In the genomic region with DNA sequence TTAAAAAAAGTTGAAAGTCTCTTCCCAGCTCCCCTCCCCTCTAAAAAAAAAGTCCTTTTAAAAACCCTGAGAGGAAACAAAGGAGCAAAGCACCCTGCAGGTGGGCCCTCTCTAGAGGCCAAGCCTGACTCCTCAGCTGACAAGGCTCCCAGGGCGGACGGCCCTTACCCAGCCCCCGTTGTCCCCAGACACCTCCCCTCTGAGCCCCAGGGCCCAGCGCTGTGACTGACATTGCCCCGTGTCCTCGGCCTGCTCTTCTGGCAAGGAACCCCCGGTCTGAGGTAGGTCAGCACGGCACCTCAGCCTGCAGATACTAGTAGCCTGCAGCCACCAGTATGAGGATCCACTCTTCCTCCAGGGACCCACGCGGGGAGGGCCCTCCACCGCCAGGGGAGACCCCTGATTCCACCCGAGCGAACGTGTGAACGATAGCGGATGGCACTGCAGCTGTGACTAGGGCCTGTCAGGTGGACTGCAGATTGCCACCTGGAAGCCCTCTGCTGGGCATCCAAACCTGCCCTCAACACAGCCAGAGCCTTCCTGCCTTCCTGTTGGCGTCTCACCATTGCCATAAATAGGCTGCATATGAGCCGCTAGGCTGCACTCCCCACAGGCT, we compare ENCODE assay signal across 13 cellular contexts. TPM values are rescaled to one million over a fixed set of nuclear protein-coding genes. Genes with fewer than 3 reads are reported as not detected.
A peak's percentile ranks its signal among the peaks of the same experiment; 100 is the strongest.
DNase-seq lines count a peak whose midpoint lies in the region; TF ChIP-seq lines count a peak whose summit lies in the region.
"Had no signal": no experiment of that assay in that cellular context is flagged by ENCODE, and none has a peak within 500 bp of the region (broad histone marks: within the 10 kb centered on the region; RNA-seq: fewer than 3 reads in every experiment).

No MANE protein-coding gene starts in this region.

- peak overlapping the region; percentile 80 for H3K18ac ChIP-seq in neuronal stem cell (ENCODE audit: low read length)

- H2BK5ac ChIP-seq in neuronal stem cell (ENCODE audit: low read length) = peak overlapping the region; percentile 43

- peak overlapping the region; percentile 80 for H2BK12ac ChIP-seq in neuronal stem cell (ENCODE audit: low read length)

- H3K9me3 ChIP-seq in HEK293 (ENCODE audit: control insufficient read depth, insufficient read depth, low read depth, low read length) = no peaks in the 10 kb centered on the region
- H3K9me3 ChIP-seq in neuronal stem cell (replicated peaks in 1 of 2; ENCODE audit: control insufficient read depth in 2 of 2, insufficient read depth in 1 of 2, low read depth in 1 of 2, low read length in 2 of 2) = no peaks in the 10 kb centered on the region

- no peak overlapping the region for H4K91ac ChIP-seq in neuronal stem cell (ENCODE audit: low read depth, low read length, poor library complexity)

- no peak overlapping the region for H2AFZ ChIP-seq in neuronal stem cell (ENCODE audit: low read length)

- H3K79me1 ChIP-seq in neuronal stem cell (ENCODE audit: low read depth, low read length) = no peaks in the 10 kb centered on the region

- H3K36me3 ChIP-seq in HEK293 (ENCODE audit: control insufficient read depth in 2 of 2, insufficient read depth in 1 of 2, low read length in 2 of 2) (no peaks in the 10 kb centered on the region), neuronal stem cell (replicated peaks in 1 of 2; ENCODE audit: control insufficient read depth in 2 of 2, insufficient read depth in 2 of 2, low read length in 2 of 2) (no peaks in the 10 kb centered on the region)

- no peak overlapping the region for H3K4me2 ChIP-seq in neuronal stem cell (ENCODE audit: insufficient read depth, low read length, poor library complexity, severe bottlenecking)

- WGBS in neuronal stem cell (ENCODE audit: extremely low coverage in 2 of 2, insufficient read length in 2 of 2, insufficient replicate concordance in 1 of 2), 2 donors = no CpG with 5 or more reads among the region's 18 CpGs

- peak overlapping the region; percentile 91 for H2AK5ac ChIP-seq in neuronal stem cell (ENCODE audit: low read depth, low read length)

- CTCF ChIA-PET in HEK293 (lab: Yijun Ruan, JAX) = interaction anchor here (1.0 kb wide), 1 partner anchor 43 kb away, joined by 3 read pairs; no protein-coding TSS in a partner anchor

- POLR2A ChIA-PET in HEK293 (lab: Yijun Ruan, JAX) = no interaction called here

- H4K8ac ChIP-seq in neuronal stem cell (ENCODE audit: low read depth, low read length) = no peak overlapping the region

- H3K4me3 Mint-ChIP-seq in endothelial cell (ENCODE audit: unreplicated experiment) = no peak overlapping the region
- H3K4me3 Mint-ChIP-seq: CD4-positive, alpha-beta T cell had no signal

- H3K4ac ChIP-seq in neuronal stem cell (ENCODE audit: low read length) = no peak overlapping the region

- DNase-seq in endothelial cell (ENCODE audit: low spot score) (no peak), neuronal stem cell (ENCODE audit: low spot score) (no peak), activated gamma-delta T cell treated with Interleukin-2 at 50 U/mL for 16 hours (no peak), NCI-H1930 (lab: John Stamatoyannopoulos, UW) (no peak)
- DNase-seq in stimulated activated CD4-positive, alpha-beta T cell treated with anti-CD3 and anti-CD28 coated beads, Interleukin-2, amount 100 ng/mL, for 24 hours = no peak
- DNase-seq: C1 segment of cervical spinal cord; Calu3; CD4-positive, alpha-beta T cell; DMS 273 treated with DMSO at 0.1 percent for 48 hours; HCEC 1CT had no signal

- H3K27ac ChIP-seq in HEK293 (ENCODE audit: extremely low read depth, low read depth, low read length) (no peak overlapping the region), neuronal stem cell (replicated peaks; ENCODE audit: low read length) (no peak overlapping the region)
- H3K27ac ChIP-seq: HL-60 had no signal

- H3K27me3 Mint-ChIP-seq in endothelial cell (ENCODE audit: unreplicated experiment) = peaks cover 8% of the 10 kb centered on the region
- H3K27me3 Mint-ChIP-seq: CD4-positive, alpha-beta T cell had no signal

- H2BK15ac ChIP-seq in neuronal stem cell (ENCODE audit: low read length) = no peak overlapping the region

- H3K4me3 ChIP-seq in HEK293 (ENCODE audit: low read depth, low read length) (no peak overlapping the region), neuronal stem cell (ENCODE audit: low read length in 2 of 2) (no peak overlapping the region)
- H3K4me3 ChIP-seq: K562 had no signal

- H3K9me3 Mint-ChIP-seq in endothelial cell (ENCODE audit: unreplicated experiment) = no peaks in the 10 kb centered on the region
- H3K9me3 Mint-ChIP-seq: CD4-positive, alpha-beta T cell had no signal

- H3K27me3 ChIP-seq in neuronal stem cell (ENCODE audit: control insufficient read depth in 3 of 3, insufficient read depth in 3 of 3, low read depth in 1 of 3, low read length in 3 of 3) = no peaks in the 10 kb centered on the region

- peaks cover 4% of the 10 kb centered on the region for H3K36me3 Mint-ChIP-seq in endothelial cell (ENCODE audit: low read depth, unreplicated experiment)

- H3K9ac ChIP-seq in neuronal stem cell (ENCODE audit: low read depth, low read length, poor library complexity) = no peak overlapping the region

- no peak overlapping the region for H2BK120ac ChIP-seq in neuronal stem cell (ENCODE audit: low read depth, low read length)

- peak overlapping the region; percentile 43 for H3K27ac Mint-ChIP-seq in endothelial cell (ENCODE audit: unreplicated experiment)
- H3K27ac Mint-ChIP-seq: CD4-positive, alpha-beta T cell had no signal

- H3K4me1 Mint-ChIP-seq in endothelial cell (ENCODE audit: unreplicated experiment) = peaks cover 50% of the 10 kb centered on the region

- H3K4me1 ChIP-seq in HEK293 (ENCODE audit: control insufficient read depth, insufficient read depth, low read length) (peaks cover 4% of the 10 kb centered on the region; the same call in 1 of the 2 replicates), neuronal stem cell (ENCODE audit: control insufficient read depth in 2 of 2, insufficient read depth in 1 of 2, low read depth in 1 of 2, low read length in 2 of 2) (peaks cover 0 to 9% of the 10 kb centered on the region in 2 donors)

- TF ChIP-seq CTCF in HEK293 (tag by site-specific recombination; IDR thresholded peaks at IDR 0.05) (0 out of 2 replicates have a peak, but pooled peaks have one; percentile 32), endothelial cell (IDR thresholded peaks at IDR 0.05; ENCODE audit: unreplicated experiment) (no peak)

- peak overlapping the region; percentile 26 for H3K23ac ChIP-seq in neuronal stem cell (ENCODE audit: low read depth, low read length, poor library complexity)

- no peak overlapping the region for H3K14ac ChIP-seq in neuronal stem cell (ENCODE audit: low read length)

TF ChIP-seq in HEK293, 187 proteins besides CTCF, POLR2A, EP300 and RAD21:
- TF ChIP-seq ZNF416 (tag by site-specific recombination; IDR thresholded peaks at IDR 0.05) (no peak), ZNF791 (tag by site-specific recombination; IDR thresholded peaks at IDR 0.05) (no peak), ZNF292 (tag by site-specific recombination; IDR thresholded peaks at IDR 0.05; ENCODE audit: borderline replicate concordance, low read depth) (no peak)

RNA-seq across cellular contexts. Expression of a gene that starts 34.2 kb away (rescaled TPM):
- 112 TPM for total RNA-seq in endothelial cell (ENCODE audit: unreplicated experiment)
- polyA plus RNA-seq in neuronal stem cell (2013, experiment 1 of 2) = 0.52 TPM
- 0.53 TPM for polyA plus RNA-seq in neuronal stem cell (2013, experiment 2 of 2)
- total RNA-seq: CD4-positive, alpha-beta T cell; K562 had no signal
- polyA plus RNA-seq: K562 had no signal
